8 cellular contexts compared by ENCODE assay signal in genomic region chr5:178120661-178121357, GRCh38. TPM values are rescaled to one million over a fixed set of nuclear protein-coding genes. Genes with fewer than 3 reads are reported as not detected.
DNase-seq lines count a peak whose midpoint lies in the region; ATAC-seq and TF ChIP-seq lines count a peak whose summit lies in the region.

No MANE protein-coding gene starts in this region.

- H3K27me3 ChIP-seq in right atrium auricular region, result no peaks in the 10 kb centered on the region

- peaks cover 0 to 24% of the 10 kb centered on the region in 2 donors for H3K4me1 ChIP-seq in right atrium auricular region

- TF ChIP-seq CTCF in right atrium auricular region (IDR thresholded peaks at IDR 0.05) (peak in 1 of 2 donors; percentile 53), astrocyte of the cerebellum (IDR thresholded peaks at IDR 0.05; ENCODE audit: low read depth, low read length, missing control alignments) (peak; percentile 42)

- H3K4me3 ChIP-seq in right atrium auricular region (peak overlapping the region in 1 of 2 donors; percentile 21), astrocyte of the cerebellum (ENCODE audit: low read depth, low read length) (no peak overlapping the region)

- no peak overlapping the region for H3K27ac ChIP-seq in right atrium auricular region

- in situ Hi-C loops in astrocyte of the cerebellum (cut with HindIII; ENCODE audit: low sequenced_read_pairs), result no loop called here

- H3K36me3 ChIP-seq in right atrium auricular region, result no peaks in the 10 kb centered on the region

- intact Hi-C loops in Right ventricle myocardium inferior (cut with DNase I), result no loop called here

- DNase-seq in Right ventricle myocardium inferior (ENCODE audit: missing footprints) (peak; percentile 92), right atrium auricular region (ENCODE audit: low spot score) (no peak), NCI-H1694 (lab: John Stamatoyannopoulos, UW) (peak; percentile 84), T-helper 9 cell (peak; percentile 72), astrocyte of the cerebellum (ENCODE audit: low read depth) (peak; percentile 33), kidney glomerular epithelial cell (lab: John Stamatoyannopoulos, UW) (peak; percentile 46)
- peak; percentile 78 for DNase-seq in stimulated activated CD4-positive, alpha-beta T cell treated with anti-CD3 and anti-CD28 coated beads, Interleukin-4, amount 100 ng/mL, for 1 hour

- ATAC-seq in Right ventricle myocardium inferior, result peak; percentile 73
- ATAC-seq in HG02938 (IDR thresholded peaks at IDR 0.05; ENCODE audit: unreplicated experiment), result peak; percentile 84

- H3K9me3 ChIP-seq in right atrium auricular region, result no peaks in the 10 kb centered on the region

RNA-seq across cellular contexts. Expression of gene N4BP3, which starts 7.5 kb away (rescaled TPM):
- total RNA-seq in Right ventricle myocardium inferior (2.9 TPM), right atrium auricular region (under 1 TPM; 0.24 to 0.85 TPM)

RNA-seq across cellular contexts. Expression of gene RMND5B, which starts 10.0 kb away (rescaled TPM):
- 35.2 TPM for total RNA-seq in Right ventricle myocardium inferior
- 10 to 100 TPM; 28.9 to 31.4 TPM for total RNA-seq in right atrium auricular region

RNA-seq across cellular contexts. Expression of gene NHP2, which starts 32.9 kb away (rescaled TPM):
- 79.8 TPM for total RNA-seq in Right ventricle myocardium inferior
- 100 to 1,000 TPM; 125 to 151 TPM for total RNA-seq in right atrium auricular region
